In genomic region chr1:62194651-62195282, GRCh38 we compare ENCODE assay signal across 14 cellular contexts. TPM values are rescaled to one million over a fixed set of nuclear protein-coding genes. Genes with fewer than 3 reads are reported as not detected.
DNase-seq lines count a peak whose midpoint lies in the region; ATAC-seq and TF ChIP-seq lines count a peak whose summit lies in the region.
"Had no signal": no experiment of that assay in that cellular context is flagged by ENCODE, and none has a peak within 500 bp of the region (broad histone marks: within the 10 kb centered on the region; RNA-seq: fewer than 3 reads in every experiment).

Gene L1TD1 (plus strand): TSS chr1:62194849. CDS start chr1:62206629, 11,780 bp downstream.

- TF ChIP-seq RAD21 in SK-N-SH (IDR thresholded peaks at IDR 0.05; ENCODE audit: low read length) = no peak

- no peak for TF ChIP-seq EP300 in SK-N-SH (IDR thresholded peaks at IDR 0.05; ENCODE audit: borderline replicate concordance in 1 of 2, low read depth in 1 of 2, low read length in 1 of 2)
- TF ChIP-seq EP300 in suprapubic skin (IDR thresholded peaks at IDR 0.05) = no peak

- H3K79me2 ChIP-seq in SK-N-SH (ENCODE audit: insufficient read depth) = no peaks in the 10 kb centered on the region

- H3K4me3 ChIP-seq in SK-N-SH (ENCODE audit: low read depth in 2 of 2, low read length in 1 of 2) (no peak within 1 kb of the TSS), coronary artery (peak within 1 kb of the TSS; percentile 44), suprapubic skin (peak within 1 kb of the TSS; percentile 31)
- H3K4me3 ChIP-seq: thyroid gland had no signal

- no peak for TF ChIP-seq CTCF in SK-N-SH (IDR thresholded peaks at IDR 0.05)
- TF ChIP-seq CTCF in coronary artery (IDR thresholded peaks at IDR 0.05) = no peak
- TF ChIP-seq CTCF in suprapubic skin (IDR thresholded peaks at IDR 0.05) = no peak

- no peaks in the 10 kb centered on the region for H3F3A ChIP-seq in SK-N-SH (replicated peaks; ENCODE audit: insufficient read depth)

- no peaks in the 10 kb centered on the region for H3K27me3 ChIP-seq in SK-N-SH (ENCODE audit: insufficient read depth)
- peaks cover 37% of the 10 kb centered on the region for H3K27me3 ChIP-seq in suprapubic skin

- peak within 1 kb of the TSS; percentile 45 for H3K27ac Mint-ChIP-seq in memory B cell

- H3K9me3 ChIP-seq in SK-N-SH (no peaks in the 10 kb centered on the region), suprapubic skin (no peaks in the 10 kb centered on the region)
- H3K9me3 ChIP-seq: thyroid gland had no signal

- H3K27ac ChIP-seq in SK-N-SH (ENCODE audit: low read depth in 2 of 2, low read length in 1 of 2) (no peak within 1 kb of the TSS), coronary artery (no peak within 1 kb of the TSS), suprapubic skin (no peak within 1 kb of the TSS)
- H3K27ac ChIP-seq: 22Rv1, thyroid gland had no signal

- WGBS in SK-N-SH (ENCODE audit: low lambda C conversion rate) = 84% methylated on average over 30 of the region's 47 CpGs
- WGBS in suprapubic skin = 20% methylated on average over 24 of the region's 47 CpGs

- no peak within 1 kb of the TSS for H3K4me2 ChIP-seq in SK-N-SH

- no peak for TF ChIP-seq POLR2A in suprapubic skin (IDR thresholded peaks at IDR 0.05)

- no peak within 1 kb of the TSS for H3K9ac ChIP-seq in SK-N-SH

- H4K20me1 ChIP-seq in SK-N-SH (ENCODE audit: insufficient read depth) = no peaks in the 10 kb centered on the region

- H3K27me3 Mint-ChIP-seq in memory B cell = peaks cover 13% of the 10 kb centered on the region

- no peaks in the 10 kb centered on the region for H3K4me1 Mint-ChIP-seq in memory B cell

- H3K4me3 Mint-ChIP-seq in memory B cell = peak within 1 kb of the TSS; percentile 68

- H3K36me3 ChIP-seq in SK-N-SH (replicated peaks in 1 of 2; ENCODE audit: control insufficient read depth in 1 of 2, insufficient read depth in 2 of 2, low read length in 1 of 2) (no peaks in the 10 kb centered on the region), suprapubic skin (no peaks in the 10 kb centered on the region)
- H3K36me3 ChIP-seq: thyroid gland had no signal

- H3K9me3 Mint-ChIP-seq in memory B cell = peaks cover 2% of the 10 kb centered on the region

- no peaks in the 10 kb centered on the region for H3K4me1 ChIP-seq in SK-N-SH (ENCODE audit: control insufficient read depth in 1 of 2, insufficient read depth in 2 of 2, low read depth in 1 of 2, low read length in 1 of 2)
- peaks cover 7% of the 10 kb centered on the region for H3K4me1 ChIP-seq in suprapubic skin
- H3K4me1 ChIP-seq: thyroid gland had no signal

- peak; percentile 25 for DNase-seq in SK-N-SH
- no peak for DNase-seq in coronary artery (ENCODE audit: low spot score)
- no peak for DNase-seq in memory B cell (ENCODE audit: low spot score in 2 of 2)
- DNase-seq in suprapubic skin (ENCODE audit: low spot score in 2 of 2) = peak in 1 of 2 donors; percentile 63
- DNase-seq in HT-29 (ENCODE audit: low spot score) = no peak
- DNase-seq: activated CD4-positive, alpha-beta T cell treated with anti-CD3 and anti-CD28 coated beads for 1 hour; dermis blood vessel endothelial cell; NCI-H446 treated with DMSO at 0.1 percent for 48 hours; SIG-M5; thyroid gland had no signal

- no peak for ATAC-seq in SK-N-SH treated with all-trans-retinoic acid at 6 μM for 48 hours
- ATAC-seq in memory B cell (ENCODE audit: low read depth) = peak; percentile 42
- ATAC-seq in GM21723 (IDR thresholded peaks at IDR 0.05; ENCODE audit: unreplicated experiment) = no peak
- ATAC-seq in GM19467 (IDR thresholded peaks at IDR 0.05; ENCODE audit: unreplicated experiment) = no peak

- H2AFZ ChIP-seq in SK-N-SH (ENCODE audit: low read depth) = no peak within 1 kb of the TSS

- CTCF ChIA-PET in SK-N-SH (lab: Yijun Ruan, JAX) = no interaction called here

- peaks cover 2% of the 10 kb centered on the region for H3K36me3 Mint-ChIP-seq in memory B cell

- no peaks in the 10 kb centered on the region for H3K9me2 ChIP-seq in SK-N-SH

- POLR2A ChIA-PET in SK-N-SH (lab: Yijun Ruan, JAX) = no interaction called here

TF ChIP-seq in SK-N-SH, 30 proteins besides CTCF, POLR2A, EP300 and RAD21:
- TF ChIP-seq GATA2 (CRISPR knock-in tag; IDR thresholded peaks at IDR 0.05) (no peak), SIN3A (IDR thresholded peaks at IDR 0.05; ENCODE audit: borderline replicate concordance, low read depth, low read length) (no peak), RXRA (IDR thresholded peaks at IDR 0.05; ENCODE audit: borderline replicate concordance, low read depth) (no peak), USF1 (IDR thresholded peaks at IDR 0.05; ENCODE audit: borderline replicate concordance, low read depth) (no peak), MXI1 (IDR thresholded peaks at IDR 0.05; ENCODE audit: low read depth, low read length) (no peak), TCF12 (IDR thresholded peaks at IDR 0.05) (no peak), RFX5 (IDR thresholded peaks at IDR 0.05; ENCODE audit: low read length) (no peak), FOXJ3 (CRISPR knock-in tag; IDR thresholded peaks at IDR 0.05) (no peak), FOXM1 (IDR thresholded peaks at IDR 0.05; ENCODE audit: low read depth) (no peak), RCOR1 (IDR thresholded peaks at IDR 0.05; ENCODE audit: low read length) (no peak), JUND (IDR thresholded peaks at IDR 0.05) (no peak), POLR2AphosphoS5 (IDR thresholded peaks at IDR 0.05; ENCODE audit: low read depth, low read length) (no peak), IRF3 (IDR thresholded peaks at IDR 0.05; ENCODE audit: low read depth, low read length) (no peak), MEF2A (IDR thresholded peaks at IDR 0.05; ENCODE audit: borderline replicate concordance, low read depth) (no peak)

TF ChIP-seq in SK-N-SH treated with all-trans-retinoic acid at 6 μM for 48 hours, 23 proteins besides CTCF, POLR2A, EP300 and RAD21:
- TF ChIP-seq ZC3H10 (CRISPR knock-in tag; IDR thresholded peaks at IDR 0.05) = no peak

RNA-seq across cellular contexts. Expression of gene L1TD1, which starts in this region (rescaled TPM):
- polyA plus RNA-seq in SK-N-SH (2012; rRNA removed) = not detected in 2 replicates
- polyA plus RNA-seq in SK-N-SH (2012; cell fraction: cytosol; rRNA removed) = not detected in 2 replicates
- not detected in 2 replicates for polyA plus RNA-seq in SK-N-SH (2012; cell fraction: nucleus; rRNA removed)
- total RNA-seq in suprapubic skin = under 1 TPM in 1 of 4 donors, not detected in 3; 0.16 TPM
- not detected in 2 replicates for total RNA-seq in HT-29 (2014; rRNA removed; shearing (Covaris generic))
- total RNA-seq: dermis blood vessel endothelial cell had no signal

Comparison
In these comparisons a context has a peak if more than half of its experiments do, and no peak if none do; other contexts are left out.
1. Peak in DNase-seq in SK-N-SH; RNA of the gene not detected or under 1 TPM.
2. H3K4me3 ChIP-seq: peak in coronary artery (single experiment) and suprapubic skin (single experiment); none in SK-N-SH (0 of 2).